22 cellular contexts compared by ENCODE assay signal in the genomic region with DNA sequence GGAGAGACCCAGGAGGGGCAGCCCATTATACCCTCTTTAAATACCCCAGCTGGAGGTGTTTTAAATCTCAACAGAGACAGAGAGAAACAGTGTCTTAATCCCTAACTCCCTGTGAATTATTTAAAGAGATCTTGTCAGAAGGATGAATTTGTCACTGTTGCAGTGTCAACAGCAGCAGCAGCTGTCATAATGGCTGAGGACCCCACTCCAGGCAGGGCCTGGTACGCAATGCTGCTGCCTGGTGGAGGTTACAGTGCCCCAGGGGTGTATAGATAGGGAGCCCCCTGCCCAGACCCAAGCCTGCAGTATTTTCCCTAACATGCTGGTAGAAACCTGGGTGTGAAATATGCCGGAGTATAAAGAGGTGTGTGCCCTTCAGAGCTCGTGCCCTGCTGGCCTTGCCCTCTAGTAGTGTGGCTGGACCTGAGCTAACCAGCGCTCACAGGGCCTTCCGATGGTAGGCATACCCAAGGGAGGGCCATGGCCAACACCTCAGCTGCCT.
"Had no signal": no experiment of that assay in that cellular context is flagged by ENCODE, and none has a peak within 500 bp of the region (broad histone marks: within the 10 kb centered on the region; RNA-seq: fewer than 3 reads in every experiment).

No MANE protein-coding gene starts in this region.

- H3K27me3 Mint-ChIP-seq: activated CD4-positive, alpha-beta T cell treated with anti-CD3 and anti-CD28 coated beads, Interleukin-2, amount 10 ng/mL, durations not matched to agents 24 days and 14 days; activated naive CD4-positive, alpha-beta T cell treated with anti-CD3 and anti-CD28 coated beads, Interleukin-2, amount 10 ng/mL, durations not matched to agents 7 days and 5 days; activated naive CD8-positive, alpha-beta T cell treated with anti-CD3 and anti-CD28 coated beads, Interleukin-2, amount 50 U/mL, for 24 hours had no signal

- DNase-seq: activated CD4-positive, alpha-beta memory T cell treated with anti-CD3 and anti-CD28 coated beads, Interleukin-2, amount 10 ng/mL, durations not matched to agents 7 days and 5 days; activated CD4-positive, alpha-beta T cell treated with anti-CD3 and anti-CD28 coated beads, Interleukin-2, amount 10 ng/mL, durations not matched to agents 24 days and 14 days; activated effector memory CD4-positive, alpha-beta T cell treated with anti-CD3 and anti-CD28 coated beads, Interleukin-2, amount 50 U/mL, for 16 hours; activated naive CD4-positive, alpha-beta T cell treated with anti-CD3 and anti-CD28 coated beads, Interleukin-2, amount 10 ng/mL, durations not matched to agents 7 days and 5 days; activated naive CD8-positive, alpha-beta T cell treated with anti-CD3 and anti-CD28 coated beads, Interleukin-2, amount 50 U/mL, for 24 hours; effector CD8-positive, alpha-beta T cell; foreskin melanocyte; left ventricle myocardium inferior; midbrain; natural killer cell; posterior cingulate gyrus; right lobe of liver; small intestine; stimulated activated CD4-positive, alpha-beta T cell treated with anti-CD3 and anti-CD28 coated beads, Interleukin-2, amount 100 ng/mL, for 24 hours; stomach; T-helper 17 cell had no signal

- H3K4me1 ChIP-seq: right lobe of liver, stomach, tibial nerve had no signal

- H3K27me3 ChIP-seq: hepatocyte, right lobe of liver, stomach, suprapubic skin, tibial nerve had no signal

- H3K4me3 Mint-ChIP-seq: activated CD4-positive, alpha-beta memory T cell treated with anti-CD3 and anti-CD28 coated beads, Interleukin-2, amount 10 ng/mL, durations not matched to agents 7 days and 5 days; activated CD4-positive, alpha-beta T cell treated with anti-CD3 and anti-CD28 coated beads, Interleukin-2, amount 10 ng/mL, durations not matched to agents 24 days and 14 days; activated naive CD4-positive, alpha-beta T cell treated with anti-CD3 and anti-CD28 coated beads, Interleukin-2, amount 10 ng/mL, durations not matched to agents 7 days and 5 days; activated naive CD8-positive, alpha-beta T cell treated with anti-CD3 and anti-CD28 coated beads, Interleukin-2, amount 50 U/mL, for 24 hours; natural killer cell; stimulated activated effector memory CD8-positive, alpha-beta T cell treated with anti-CD3 and anti-CD28 coated beads, Interleukin-12 subunit alpha, Interleukin-12 subunit beta, amount 100 ng/mL, for 72 hours; T-helper 17 cell had no signal

- H3K4me3 ChIP-seq: cardiac muscle cell, hepatocyte, left ventricle myocardium inferior, right lobe of liver, stomach, suprapubic skin, tibial nerve had no signal

- H3K4me1 Mint-ChIP-seq: activated CD4-positive, alpha-beta memory T cell treated with anti-CD3 and anti-CD28 coated beads, Interleukin-2, amount 10 ng/mL, durations not matched to agents 7 days and 5 days; activated CD4-positive, alpha-beta T cell treated with anti-CD3 and anti-CD28 coated beads, Interleukin-2, amount 10 ng/mL, durations not matched to agents 24 days and 14 days; activated naive CD4-positive, alpha-beta T cell treated with anti-CD3 and anti-CD28 coated beads, Interleukin-2, amount 10 ng/mL, durations not matched to agents 7 days and 5 days; activated naive CD8-positive, alpha-beta T cell treated with anti-CD3 and anti-CD28 coated beads, Interleukin-2, amount 50 U/mL, for 24 hours; natural killer cell; stimulated activated effector memory CD8-positive, alpha-beta T cell treated with anti-CD3 and anti-CD28 coated beads, Interleukin-12 subunit alpha, Interleukin-12 subunit beta, amount 100 ng/mL, for 72 hours; T-helper 17 cell had no signal

- FAIRE-seq: small intestine, urothelium cell line had no signal

- H2AFZ ChIP-seq: hepatocyte had no signal

- H3K36me3 ChIP-seq: cardiac muscle cell, left ventricle myocardium inferior, right lobe of liver, stomach, suprapubic skin, tibial nerve had no signal

- H3K36me3 Mint-ChIP-seq: activated naive CD4-positive, alpha-beta T cell treated with anti-CD3 and anti-CD28 coated beads, Interleukin-2, amount 10 ng/mL, durations not matched to agents 7 days and 5 days; natural killer cell; stimulated activated effector memory CD8-positive, alpha-beta T cell treated with anti-CD3 and anti-CD28 coated beads, Interleukin-12 subunit alpha, Interleukin-12 subunit beta, amount 100 ng/mL, for 72 hours had no signal

- H3K79me2 ChIP-seq: hepatocyte had no signal

- H3K27ac ChIP-seq: cardiac muscle cell, hepatocyte, left ventricle myocardium inferior, right lobe of liver, stomach, suprapubic skin, tibial nerve had no signal

- H3K9me3 Mint-ChIP-seq: activated CD4-positive, alpha-beta memory T cell treated with anti-CD3 and anti-CD28 coated beads, Interleukin-2, amount 10 ng/mL, durations not matched to agents 7 days and 5 days; activated CD4-positive, alpha-beta T cell treated with anti-CD3 and anti-CD28 coated beads, Interleukin-2, amount 10 ng/mL, durations not matched to agents 24 days and 14 days; activated naive CD4-positive, alpha-beta T cell treated with anti-CD3 and anti-CD28 coated beads, Interleukin-2, amount 10 ng/mL, durations not matched to agents 7 days and 5 days; activated naive CD8-positive, alpha-beta T cell treated with anti-CD3 and anti-CD28 coated beads, Interleukin-2, amount 50 U/mL, for 24 hours had no signal

- H3K9me3 ChIP-seq: left ventricle myocardium inferior, right lobe of liver, stomach, suprapubic skin, tibial nerve had no signal

- H3K4me2 ChIP-seq: hepatocyte had no signal

- H3K27ac Mint-ChIP-seq: activated CD4-positive, alpha-beta memory T cell treated with anti-CD3 and anti-CD28 coated beads, Interleukin-2, amount 10 ng/mL, durations not matched to agents 7 days and 5 days; activated CD4-positive, alpha-beta T cell treated with anti-CD3 and anti-CD28 coated beads, Interleukin-2, amount 10 ng/mL, durations not matched to agents 24 days and 14 days; activated naive CD4-positive, alpha-beta T cell treated with anti-CD3 and anti-CD28 coated beads, Interleukin-2, amount 10 ng/mL, durations not matched to agents 7 days and 5 days; activated naive CD8-positive, alpha-beta T cell treated with anti-CD3 and anti-CD28 coated beads, Interleukin-2, amount 50 U/mL, for 24 hours; natural killer cell; stimulated activated effector memory CD8-positive, alpha-beta T cell treated with anti-CD3 and anti-CD28 coated beads, Interleukin-12 subunit alpha, Interleukin-12 subunit beta, amount 100 ng/mL, for 72 hours; T-helper 17 cell had no signal
